23 cellular contexts compared by ENCODE assay signal in the genomic region with DNA sequence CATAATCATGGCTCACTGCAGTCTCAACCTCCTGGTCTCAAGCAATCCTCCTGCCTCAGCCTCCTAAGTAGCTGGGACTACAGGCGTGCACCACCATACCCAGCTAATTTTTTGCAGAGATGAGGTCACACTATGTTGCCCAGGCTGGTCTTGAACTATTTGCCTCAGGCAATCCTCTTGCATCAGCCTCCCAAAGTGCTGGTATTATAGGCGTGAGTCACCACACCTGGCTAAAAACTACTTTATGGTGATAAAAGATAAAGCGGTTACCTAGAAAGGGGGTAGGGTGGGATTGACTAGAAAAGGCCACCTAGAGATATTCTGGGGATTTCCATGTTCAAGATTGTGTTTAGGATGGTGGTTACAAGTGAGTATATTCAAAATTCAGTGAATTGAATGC. TPM values are rescaled to one million over a fixed set of nuclear protein-coding genes. Genes with fewer than 3 reads are reported as not detected.
DNase-seq lines count a peak whose midpoint lies in the region; ATAC-seq, FAIRE-seq and TF ChIP-seq lines count a peak whose summit lies in the region.
"Had no signal": no experiment of that assay in that cellular context is flagged by ENCODE, and none has a peak within 500 bp of the region (broad histone marks: within the 10 kb centered on the region; RNA-seq: fewer than 3 reads in every experiment).

No MANE protein-coding gene starts in this region.

- CTCF ChIA-PET in RWPE1 (lab: Yijun Ruan, JAX), result interaction anchor here (0.6 to 0.8 kb wide), 2 partner anchors 40 to 67 kb away, joined by 4 to 5 read pairs; no protein-coding TSS in a partner anchor

- ATAC-seq in activated CD4-positive, CD25-positive, alpha-beta regulatory T cell treated with anti-CD3 and anti-CD28 coated beads, Interleukin-2, amount 50 U/mL, for 24 hours, result peak; percentile 56 to 60
- ATAC-seq in foreskin keratinocyte (peak; percentile 83), GM21717 (IDR thresholded peaks at IDR 0.05; ENCODE audit: unreplicated experiment) (no peak), HG02763 (IDR thresholded peaks at IDR 0.05; ENCODE audit: unreplicated experiment) (no peak)

- POLR2A ChIA-PET in RWPE1 (lab: Yijun Ruan, JAX; ENCODE audit: low non-redundant PET), result interaction anchor here (0.7 kb wide), 1 partner anchor 38 kb away, joined by 3 read pairs; no protein-coding TSS in a partner anchor

- H3K27ac ChIP-seq in RWPE1 (no peak overlapping the region), foreskin keratinocyte (peak overlapping the region; percentile 34)
- H3K27ac ChIP-seq: 22Rv1, KMS-11, neural progenitor cell had no signal

- no peak for TF ChIP-seq CTCF in RWPE1 (conservative IDR thresholded peaks at IDR 0.05; ENCODE audit: low read depth)
- no peak for TF ChIP-seq CTCF in foreskin keratinocyte (conservative IDR thresholded peaks at IDR 0.05)

- no peak for DNase-seq in activated CD4-positive, CD25-positive, alpha-beta regulatory T cell treated with anti-CD3 and anti-CD28 coated beads, Interleukin-2, amount 50 U/mL, for 72 hours
- DNase-seq in GM12892 (ENCODE audit: insufficient read length), result no peak
- peak; percentile 45 for DNase-seq in RWPE1 (ENCODE audit: low spot score)
- peak in 1 of 2 donors; percentile 92 for DNase-seq in foreskin keratinocyte
- DNase-seq in NCI-H1417 (lab: John Stamatoyannopoulos, UW), result no peak
- DNase-seq: activated CD4-positive, alpha-beta T cell treated with anti-CD3 and anti-CD28 coated beads, Interleukin-2, amount 50 U/mL, for 48 hours; activated gamma-delta T cell treated with Interleukin-2 at 50 U/mL for 16 hours; activated T-cell treated with anti-CD3 and anti-CD28 coated beads for 4 hours; caudate nucleus; CD4-positive, alpha-beta T cell; dermis blood vessel endothelial cell; NCI-H1694 treated with DMSO at 0.1 percent for 48 hours; NCI-H2171; NCI-H524 treated with DMSO at 0.1 percent for 48 hours; T-helper 9 cell had no signal

- no peaks in the 10 kb centered on the region for H3K27me3 ChIP-seq in foreskin keratinocyte
- H3K27me3 ChIP-seq: neural progenitor cell had no signal

- no peak for TF ChIP-seq POLR2A in GM12892 (IDR thresholded peaks at IDR 0.05; ENCODE audit: low read depth, low read length)

- H3K4me1 ChIP-seq in foreskin keratinocyte, result no peaks in the 10 kb centered on the region

- peak; percentile 42 for FAIRE-seq in GM12892 (lab: Jason Lieb, UNC)
- FAIRE-seq: endometrium had no signal

RNA-seq across cellular contexts. Expression of gene TSTD1, which starts 5.0 kb away (rescaled TPM):
- polyA plus RNA-seq in GM12892 (2012; ENCODE audit: missing spikeins), result 100 TPM
- total RNA-seq in foreskin keratinocyte, result 96.4 and 98.1 TPM in 2 replicates
- 140 and 153 TPM in 2 replicates for polyA plus RNA-seq in foreskin keratinocyte

RNA-seq across cellular contexts. Expression of gene USF1, which starts 12.0 kb away (rescaled TPM):
- polyA plus RNA-seq in GM12892 (2012; ENCODE audit: missing spikeins), result 37.3 TPM
- 38.5 and 39.0 TPM in 2 replicates for total RNA-seq in foreskin keratinocyte
- 30.9 and 31.0 TPM in 2 replicates for polyA plus RNA-seq in foreskin keratinocyte

RNA-seq across cellular contexts. Expression of gene F11R, which starts 12.8 kb away (rescaled TPM):
- polyA plus RNA-seq in GM12892 (2012; ENCODE audit: missing spikeins), result 27.0 TPM
- 121 and 143 TPM in 2 replicates for total RNA-seq in foreskin keratinocyte
- 47.6 and 50.7 TPM in 2 replicates for polyA plus RNA-seq in foreskin keratinocyte

RNA-seq across cellular contexts. Expression of gene ARHGAP30, which starts 35.9 kb away (rescaled TPM):
- polyA plus RNA-seq in GM12892 (2012; ENCODE audit: missing spikeins), result 51.8 TPM
- total RNA-seq in foreskin keratinocyte, result not detected in 2 replicates
- not detected in 2 replicates for polyA plus RNA-seq in foreskin keratinocyte
- total RNA-seq: dermis blood vessel endothelial cell, lung microvascular endothelial cell had no signal

RNA-seq across cellular contexts. Expression of gene NECTIN4, which starts 55.6 kb away (rescaled TPM):
- 0.51 TPM for polyA plus RNA-seq in GM12892 (2012; ENCODE audit: missing spikeins)
- 0.67 and 1.2 TPM in 2 replicates for total RNA-seq in foreskin keratinocyte
- 0.19 and 0.39 TPM in 2 replicates for polyA plus RNA-seq in foreskin keratinocyte
- total RNA-seq: lung microvascular endothelial cell had no signal

Comparison
In these comparisons a context has a peak if more than half of its experiments do, and no peak if none do; other contexts are left out.
1. ATAC-seq: peak in activated CD4-positive, CD25-positive, alpha-beta regulatory T cell treated with anti-CD3 and anti-CD28 coated beads, Interleukin-2, amount 50 U/mL, for 24 hours (2 of 2) and foreskin keratinocyte (single experiment); none in GM21717 (single experiment) and HG02763 (single experiment).